In the genomic region with DNA sequence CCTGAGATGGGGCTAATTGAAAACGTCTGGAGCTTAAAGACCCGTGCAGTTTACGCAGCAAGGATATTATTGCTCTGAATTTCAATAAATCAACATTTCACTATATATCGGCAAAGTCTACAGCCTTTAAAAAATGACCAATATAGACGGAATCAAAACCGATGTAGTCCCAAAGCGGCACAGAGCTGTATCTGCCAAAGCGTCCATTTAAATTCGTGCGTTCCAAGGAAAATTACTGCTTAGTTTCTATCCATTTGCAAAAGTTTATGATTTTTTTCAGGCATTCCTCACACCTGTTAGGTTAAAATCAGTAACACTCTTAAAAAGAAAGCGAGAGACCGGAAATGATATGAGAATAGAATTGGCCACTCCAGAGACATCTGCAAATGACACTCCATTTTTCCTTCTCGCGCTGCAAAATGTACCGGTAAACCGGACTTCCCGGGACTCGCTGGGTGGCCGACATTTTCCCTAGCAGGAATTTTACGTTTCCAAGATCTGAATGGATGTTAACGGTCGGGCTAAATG, we compare ENCODE assay signal across 9 cellular contexts. TPM values are rescaled to one million over a fixed set of nuclear protein-coding genes. Genes with fewer than 3 reads are reported as not detected.
DNase-seq lines count a peak whose midpoint lies in the region; ATAC-seq, FAIRE-seq and TF ChIP-seq lines count a peak whose summit lies in the region.
"Had no signal": no experiment of that assay in that cellular context is flagged by ENCODE, and none has a peak within 500 bp of the region (broad histone marks: within the 10 kb centered on the region; RNA-seq: fewer than 3 reads in every experiment).

No MANE protein-coding gene starts in this region.

- H3K4me2 ChIP-seq in astrocyte (ENCODE audit: low read length) = peak overlapping the region; percentile 93

- no peaks in the 10 kb centered on the region for H3K27me3 Mint-ChIP-seq in astrocyte (ENCODE audit: low read depth, unreplicated experiment)

- H3K4me1 Mint-ChIP-seq in astrocyte (ENCODE audit: low read depth, unreplicated experiment) = peaks cover 17% of the 10 kb centered on the region

- peaks cover 40% of the 10 kb centered on the region for H3K36me3 ChIP-seq in KOPT-K1 (ENCODE audit: insufficient read depth, low read length)
- peaks cover 34% of the 10 kb centered on the region for H3K36me3 ChIP-seq in astrocyte (ENCODE audit: insufficient read depth, low read length)
- peaks cover 32 to 33% of the 10 kb centered on the region in 2 donors for H3K36me3 ChIP-seq in kidney (ENCODE audit: control insufficient read depth in 1 of 2, insufficient read depth in 2 of 2, low read length in 2 of 2)

- peak overlapping the region; percentile 98 for H3K4me3 Mint-ChIP-seq in astrocyte (ENCODE audit: unreplicated experiment)

- FAIRE-seq in astrocyte (lab: Jason Lieb, UNC) (no peak), kidney (lab: Jason Lieb, UNC) (no peak)

- peak overlapping the region; percentile 95 for H2AFZ ChIP-seq in astrocyte (ENCODE audit: low read depth, low read length)

- intact Hi-C loops in kidney (cut with DNase I) = no loop called here

- DNase-seq in AG09309 (ENCODE audit: low read depth) = no peak
- DNase-seq in astrocyte (ENCODE audit: low read depth) = no peak
- no peak for DNase-seq in kidney
- no peak for DNase-seq in substantia nigra (lab: John Stamatoyannopoulos, UW)
- DNase-seq in GM19238 (ENCODE audit: insufficient read length, low spot score) = no peak
- no peak for DNase-seq in islet precursor cell

- H3K4me3 ChIP-seq in AG09309 (ENCODE audit: control insufficient read depth, low read depth, low read length) (peak overlapping the region; percentile 83), astrocyte (ENCODE audit: insufficient read depth, low read depth, low read length) (peak overlapping the region; percentile 100), kidney (ENCODE audit: low read length in 2 of 2) (peak overlapping the region; percentile 99 to 100)

- peaks cover 42% of the 10 kb centered on the region for H4K20me1 ChIP-seq in astrocyte (ENCODE audit: insufficient read depth, low read length)

- H3K4me1 ChIP-seq in astrocyte (ENCODE audit: insufficient read depth, low read length) (peaks cover 24% of the 10 kb centered on the region), kidney (ENCODE audit: control insufficient read depth in 1 of 2, insufficient read depth in 1 of 2, low read depth in 1 of 2, low read length in 2 of 2) (peaks cover 21 to 24% of the 10 kb centered on the region in 2 donors)

- peaks cover 48% of the 10 kb centered on the region for H3K79me2 ChIP-seq in astrocyte (ENCODE audit: insufficient read depth, low read length)

- H3K27ac ChIP-seq in KOPT-K1 (ENCODE audit: low read depth, low read length, poor library complexity, severe bottlenecking) (peak overlapping the region; percentile 97), astrocyte (ENCODE audit: low read depth, low read length) (peak overlapping the region; percentile 99), kidney (ENCODE audit: low read depth in 2 of 2, low read length in 2 of 2) (peak overlapping the region; percentile 96 to 99), substantia nigra (ENCODE audit: low read depth, low read length, poor library complexity, severe bottlenecking) (peak overlapping the region; percentile 100)

- H3K9me3 ChIP-seq in KOPT-K1 (ENCODE audit: insufficient read depth, low read length, poor library complexity, severe bottlenecking) = no peaks in the 10 kb centered on the region
- no peaks in the 10 kb centered on the region for H3K9me3 ChIP-seq in astrocyte (ENCODE audit: insufficient read depth, low read depth, low read length)
- H3K9me3 ChIP-seq in kidney (ENCODE audit: control insufficient read depth in 1 of 2, low read length in 2 of 2) = no peaks in the 10 kb centered on the region

- peaks cover 29% of the 10 kb centered on the region for H3K36me3 Mint-ChIP-seq in astrocyte (ENCODE audit: low read depth, unreplicated experiment)

- peak overlapping the region; percentile 100 for H3K9ac ChIP-seq in astrocyte (ENCODE audit: low read length)
- H3K9ac ChIP-seq in kidney (ENCODE audit: low read length in 2 of 2) = peak overlapping the region; percentile 27 to 100

- ATAC-seq in GM19035 (IDR thresholded peaks at IDR 0.05; ENCODE audit: unreplicated experiment) = peak; percentile 17

- no peaks in the 10 kb centered on the region for H3K27me3 ChIP-seq in astrocyte (ENCODE audit: insufficient read depth, low read length)

- H3K27ac Mint-ChIP-seq in astrocyte (ENCODE audit: unreplicated experiment) = peak overlapping the region; percentile 96

- H3K9me3 Mint-ChIP-seq in astrocyte (ENCODE audit: unreplicated experiment) = no peaks in the 10 kb centered on the region

- no peak for TF ChIP-seq CTCF in AG09309 (IDR thresholded peaks at IDR 0.05; ENCODE audit: control insufficient read depth, insufficient read depth, low read depth, low read length, missing control alignments)
- TF ChIP-seq CTCF in astrocyte (IDR thresholded peaks at IDR 0.05; ENCODE audit: insufficient read depth, low read depth, low read length) = no peak
- no peak for TF ChIP-seq CTCF in kidney (IDR thresholded peaks at IDR 0.05; ENCODE audit: borderline replicate concordance, extremely low read depth, insufficient read depth)

RNA-seq across cellular contexts. Expression of gene EIF4A2, which starts 0.8 kb away (rescaled TPM):
- total RNA-seq in astrocyte (323 and 337 TPM in 2 replicates), kidney (333 TPM)
- polyA plus RNA-seq in kidney (ENCODE audit: insufficient read depth, low read depth, low replicate concordance) = 310 TPM

RNA-seq across cellular contexts. Expression of gene RFC4, which starts 23.7 kb away (rescaled TPM):
- total RNA-seq in astrocyte = 9.2 and 13.1 TPM in 2 replicates
- total RNA-seq in kidney = 8.9 TPM
- polyA plus RNA-seq in kidney (ENCODE audit: insufficient read depth, low read depth, low replicate concordance) = 11.1 TPM

RNA-seq across cellular contexts. Expression of gene ADIPOQ, which starts 59.9 kb away (rescaled TPM):
- total RNA-seq in astrocyte (not detected in 2 replicates), kidney (not detected)
- not detected for polyA plus RNA-seq in kidney (ENCODE audit: insufficient read depth, low read depth, low replicate concordance)
- total RNA-seq: pulmonary artery endothelial cell had no signal
